In genomic region chr1:31776032-31776431, GRCh38 we compare ENCODE assay signal across 22 cellular contexts. TPM values are rescaled to one million over a fixed set of nuclear protein-coding genes. Genes with fewer than 3 reads are reported as not detected.
"Had no signal": no experiment of that assay in that cellular context is flagged by ENCODE, and none has a peak within 500 bp of the region (broad histone marks: within the 10 kb centered on the region; RNA-seq: fewer than 3 reads in every experiment).

No MANE protein-coding gene starts in this region.

- H3K36me3 ChIP-seq: gastrocnemius medialis, lower lobe of right lung, neutrophil, pancreas, right lobe of liver, suprapubic skin, transverse colon, upper lobe of right lung, uterus had no signal

- H3K9me3 Mint-ChIP-seq: natural killer cell; stimulated activated naive B cell treated with anti-CD40 and anti-IgM and Interleukin-4, amounts not matched to agents 10 μg/mL and 1 μg/mL and 100 μg/mL, for 72 hours; stimulated activated naive CD8-positive, alpha-beta T cell treated with anti-CD3 and anti-CD28 coated beads, Interleukin-15, Interleukin-2, amounts not matched to agents 100 ng/mL and 50 ng/mL, for 24 hours had no signal

- H3K9me3 ChIP-seq: gastrocnemius medialis, lower lobe of right lung, neutrophil, pancreas, right lobe of liver, suprapubic skin, transverse colon, upper lobe of right lung, uterus had no signal

- H3K27ac ChIP-seq: dorsolateral prefrontal cortex, epithelial cell of prostate, gastrocnemius medialis, lower lobe of right lung, neutrophil, pancreas, right lobe of liver, suprapubic skin, transverse colon, upper lobe of right lung, uterus had no signal

- H3K36me3 Mint-ChIP-seq: natural killer cell; stimulated activated naive B cell treated with anti-CD40 and anti-IgM and Interleukin-4, amounts not matched to agents 10 μg/mL and 1 μg/mL and 100 μg/mL, for 72 hours had no signal

- H3K27ac Mint-ChIP-seq: natural killer cell; stimulated activated naive B cell treated with anti-CD40 and anti-IgM and Interleukin-4, amounts not matched to agents 10 μg/mL and 1 μg/mL and 100 μg/mL, for 72 hours; stimulated activated naive CD8-positive, alpha-beta T cell treated with anti-CD3 and anti-CD28 coated beads, Interleukin-15, Interleukin-2, amounts not matched to agents 100 ng/mL and 50 ng/mL, for 24 hours had no signal

- H3K4me3 Mint-ChIP-seq: natural killer cell; stimulated activated naive B cell treated with anti-CD40 and anti-IgM and Interleukin-4, amounts not matched to agents 10 μg/mL and 1 μg/mL and 100 μg/mL, for 72 hours; stimulated activated naive CD8-positive, alpha-beta T cell treated with anti-CD3 and anti-CD28 coated beads, Interleukin-15, Interleukin-2, amounts not matched to agents 100 ng/mL and 50 ng/mL, for 24 hours had no signal

- H3K4me3 ChIP-seq: dorsolateral prefrontal cortex, gastrocnemius medialis, lower lobe of right lung, pancreas, right lobe of liver, suprapubic skin, transverse colon, upper lobe of right lung, uterus had no signal

- DNase-seq: dorsolateral prefrontal cortex; effector CD4-positive, alpha-beta T cell; gastrocnemius medialis; head of caudate nucleus; left ventricle myocardium superior; lower lobe of right lung; natural killer cell; right lobe of liver; small intestine; stimulated activated CD4-positive, alpha-beta T cell treated with anti-CD3 and anti-CD28 coated beads, Interleukin-15, amount 100 ng/mL, for 24 hours; stimulated activated CD4-positive, alpha-beta T cell treated with anti-CD3 and anti-CD28 coated beads, Interleukin-2, amount 100 ng/mL, for 48 hours; stimulated activated naive B cell treated with anti-CD40 and anti-IgM and Interleukin-4, amounts not matched to agents 10 μg/mL and 1 μg/mL and 100 μg/mL, for 72 hours; transverse colon; upper lobe of right lung; uterus had no signal

- FAIRE-seq: keratinocyte, pancreas, small intestine had no signal

RNA-seq across cellular contexts. Expression of gene SPOCD1, which starts 39.8 kb away (rescaled TPM):
- total RNA-seq: gastrocnemius medialis, left ventricle myocardium superior had no signal
- polyA plus RNA-seq: neural cell had no signal
